In genomic region chr1:183806650-183807049, GRCh38 we compare ENCODE assay signal across 9 cellular contexts. TPM values are rescaled to one million over a fixed set of nuclear protein-coding genes. Genes with fewer than 3 reads are reported as not detected.
A peak's percentile ranks its signal among the peaks of the same experiment; 100 is the strongest.
DNase-seq lines count a peak whose midpoint lies in the region; ATAC-seq and TF ChIP-seq lines count a peak whose summit lies in the region.
"Had no signal": no experiment of that assay in that cellular context is flagged by ENCODE, and none has a peak within 500 bp of the region (broad histone marks: within the 10 kb centered on the region; RNA-seq: fewer than 3 reads in every experiment).

No MANE protein-coding gene starts in this region.

- H3K27ac ChIP-seq in iPS-18a (ENCODE audit: low read length) (no peak overlapping the region), skin epidermis (peak overlapping the region in 14 of 21 experiments; percentile 11 to 90 (median 50))

- TF ChIP-seq CTCF in GM12865 (IDR thresholded peaks at IDR 0.05; ENCODE audit: insufficient read depth, low read depth, low read length, missing control alignments) (no peak), mucosa of descending colon (IDR thresholded peaks at IDR 0.05) (no peak), omental fat pad (IDR thresholded peaks at IDR 0.05) (no peak)

- ATAC-seq in mucosa of descending colon: no peak
- no peak for ATAC-seq in omental fat pad (ENCODE audit: low FRiP score)
- ATAC-seq in GM19023 (IDR thresholded peaks at IDR 0.05; ENCODE audit: unreplicated experiment): no peak

- no peaks in the 10 kb centered on the region for H3K36me3 ChIP-seq in adipocyte (ENCODE audit: control insufficient read depth, insufficient read depth, low read length, severe bottlenecking)
- H3K36me3 ChIP-seq in iPS-18a (ENCODE audit: control insufficient read depth, low read depth, low read length): no peaks in the 10 kb centered on the region
- H3K36me3 ChIP-seq in mucosa of descending colon (ENCODE audit: low read depth): no peaks in the 10 kb centered on the region

- H3K9me3 ChIP-seq in adipocyte (ENCODE audit: control insufficient read depth, low read length) (peaks cover 6% of the 10 kb centered on the region), iPS-18a (ENCODE audit: control insufficient read depth, low read depth, low read length) (no peaks in the 10 kb centered on the region), mucosa of descending colon (peaks cover 3% of the 10 kb centered on the region)

- DNase-seq in GM12865 (ENCODE audit: low read depth) (peak; percentile 40), adipocyte (ENCODE audit: low read depth) (peak; percentile 28), mucosa of descending colon (no peak), omental fat pad (ENCODE audit: low spot score) (no peak)
- DNase-seq in stimulated activated CD4-positive, alpha-beta T cell treated with anti-CD3 and anti-CD28 coated beads, Interleukin-2, amount 100 ng/mL, for 24 hours: no peak
- DNase-seq: stimulated activated naive CD4-positive, alpha-beta T cell treated with Interleukin-2 at 50 U/mL for 16 hours had no signal

- H3K27me3 ChIP-seq in adipocyte (replicated peaks; ENCODE audit: control insufficient read depth, insufficient read depth, low read length) (no peaks in the 10 kb centered on the region), iPS-18a (ENCODE audit: control insufficient read depth, insufficient read depth, low read length) (peaks cover 32% of the 10 kb centered on the region)

- H3K9ac ChIP-seq in adipocyte (ENCODE audit: low read length) (peak overlapping the region; percentile 94), iPS-18a (ENCODE audit: low read length) (no peak overlapping the region)

- H3K4me3 ChIP-seq in GM12865 (ENCODE audit: low read depth, low read length) (peak overlapping the region; percentile 96), adipocyte (ENCODE audit: low read length) (peak overlapping the region; percentile 95), iPS-18a (ENCODE audit: low read length) (peak overlapping the region; percentile 36), skin epidermis (peak overlapping the region; percentile 2 to 67 (median 55)), mucosa of descending colon (no peak overlapping the region)

- H3K4me1 ChIP-seq in adipocyte (ENCODE audit: control insufficient read depth, insufficient read depth, low read length) (peaks cover 53% of the 10 kb centered on the region), iPS-18a (ENCODE audit: control insufficient read depth, low read depth, low read length) (peaks cover 17% of the 10 kb centered on the region), mucosa of descending colon (ENCODE audit: low read depth) (no peaks in the 10 kb centered on the region)

- intact Hi-C loops in mucosa of descending colon (cut with DNase I, micrococcal nuclease): no loop called here

RNA-seq across cellular contexts. Expression of gene RGL1, which starts 1.7 kb away (rescaled TPM):
- total RNA-seq in mucosa of descending colon: 10 to 100 TPM in 2 of 3 donors, 1 to 10 TPM in 1; 6.2 to 29.8 (median 15.9) TPM
- total RNA-seq in omental fat pad: 10 to 100 TPM; 66.8 to 88.3 (median 74.6) TPM

Comparison
In these comparisons a context has a peak if more than half of its experiments do, and no peak if none do; other contexts are left out.
1. DNase-seq: peak in GM12865 (single experiment) and adipocyte (single experiment); none in mucosa of descending colon (0 of 3), omental fat pad (single experiment) and stimulated activated CD4-positive, alpha-beta T cell treated with anti-CD3 and anti-CD28 coated beads, Interleukin-2, amount 100 ng/mL, for 24 hours (0 of 2).